ENCODE assay signal across 2 cellular contexts in genomic region chr22:39525658-39525975, GRCh38.
A peak's percentile ranks its signal among the peaks of the same experiment; 100 is the strongest.
TF ChIP-seq lines count a peak whose summit lies in the region.

No MANE protein-coding gene starts in this region.

TF ChIP-seq in WTC11, 78 proteins besides CTCF, POLR2A, EP300 and RAD21:
- no peak for TF ChIP-seq FOXJ3 (CRISPR knock-in tag; IDR thresholded peaks at IDR 0.05; ENCODE audit: borderline replicate concordance)
- 0 out of 2 replicates have a peak, but pooled peaks have one; percentile 33 for TF ChIP-seq PRRX2 (CRISPR knock-in tag; IDR thresholded peaks at IDR 0.05)
TF ChIP-seq in WTC11: peak in this region for 1.

TF ChIP-seq in HepG2, 621 proteins besides CTCF, POLR2A, EP300 and RAD21:
- TF ChIP-seq ZNF281 (CRISPR knock-in tag; IDR thresholded peaks at IDR 0.05; ENCODE audit: borderline replicate concordance) (no peak), POGK (CRISPR knock-in tag; conservative IDR thresholded peaks at IDR 0.05) (0 out of 2 replicates have a peak, but pooled peaks have one; percentile 2), ZNF577 (CRISPR knock-in tag; IDR thresholded peaks at IDR 0.05; ENCODE audit: borderline replicate concordance, low read depth) (no peak), ETV5 (CRISPR knock-in tag; IDR thresholded peaks at IDR 0.05; ENCODE audit: borderline replicate concordance) (no peak), NFKB2 (CRISPR knock-in tag; IDR thresholded peaks at IDR 0.05; ENCODE audit: borderline replicate concordance) (0 out of 2 replicates have a peak, but pooled peaks have one; percentile 30), NR0B2 (CRISPR knock-in tag; IDR thresholded peaks at IDR 0.05) (0 out of 2 replicates have a peak, but pooled peaks have one; percentile 16), ZNF879 (CRISPR knock-in tag; IDR thresholded peaks at IDR 0.05) (no peak)
